Comparison of ENCODE assay signal across 10 cellular contexts in genomic region chr1:229377429-229377828, GRCh38. TPM values are rescaled to one million over a fixed set of nuclear protein-coding genes. Genes with fewer than 3 reads are reported as not detected.
"Had no signal": no experiment of that assay in that cellular context is flagged by ENCODE, and none has a peak within 500 bp of the region (broad histone marks: within the 10 kb centered on the region; RNA-seq: fewer than 3 reads in every experiment).

No MANE protein-coding gene starts in this region.

- H3K4me2 ChIP-seq: KMS-11 had no signal

- FAIRE-seq: HepG2 had no signal

- ATAC-seq: HepG2 had no signal

- H3K27ac ChIP-seq: GM23248, HL-60, KMS-11 had no signal

- H2AFZ ChIP-seq: GM23248 had no signal

- H3K9ac ChIP-seq: GM23248, KMS-11 had no signal

- H3K4me3 ChIP-seq: GM23248 had no signal

- DNase-seq: GM23248, H7, HCEC 1CT, IMR-90, KBM-7 had no signal

RNA-seq across cellular contexts. Expression of gene ACTA1, which starts 56.5 kb away (rescaled TPM):
- total RNA-seq: H4, HT1080, IMR-90 had no signal
- polyA plus RNA-seq: GM23248, IMR-90 had no signal
